16 cellular contexts compared by ENCODE assay signal in genomic region chr1:60156371-60156770, GRCh38.
"Had no signal": no experiment of that assay in that cellular context is flagged by ENCODE, and none has a peak within 500 bp of the region (broad histone marks: within the 10 kb centered on the region; RNA-seq: fewer than 3 reads in every experiment).

No MANE protein-coding gene starts in this region.

- H3K27me3 ChIP-seq: MG63 had no signal

- H3K9ac ChIP-seq: KMS-11 had no signal

- H3K4me2 ChIP-seq: KMS-11 had no signal

- H3K9me3 ChIP-seq: MG63 had no signal

- DNase-seq: Kasumi-1, MV-4-11, NCI-H1092, NCI-H1417 treated with DMSO at 0.1 percent for 48 hours, NCI-H1436, NCI-H1436 treated with DMSO at 0.1 percent for 48 hours, NCI-H187, NCI-H187 treated with DMSO at 0.1 percent for 48 hours, NCI-H2029 treated with DMSO at 0.1 percent for 48 hours, NCI-H2081 treated with DMSO at 0.1 percent for 48 hours, NCI-H2107, NCI-H2227 treated with DMSO at 0.1 percent for 48 hours, NCI-H345, NCI-H510A had no signal

- H3K4me3 ChIP-seq: MG63 had no signal

- H3K36me3 ChIP-seq: MG63 had no signal

- H3K27ac ChIP-seq: KMS-11 had no signal
